ENCODE assay signal across 37 cellular contexts in genomic region chr1:107974090-107974489, GRCh38.
"Had no signal": no experiment of that assay in that cellular context is flagged by ENCODE, and none has a peak within 500 bp of the region (broad histone marks: within the 10 kb centered on the region; RNA-seq: fewer than 3 reads in every experiment).

No MANE protein-coding gene starts in this region.

- H3K4me3 ChIP-seq: adrenal gland, ascending aorta, body of pancreas, breast epithelium, cardiac muscle cell had no signal

- H3K27ac ChIP-seq: adrenal gland, ascending aorta, body of pancreas, brain microvascular endothelial cell, breast epithelium, cardiac muscle cell had no signal

- H3K27me3 ChIP-seq: adrenal gland, ascending aorta, body of pancreas, brain microvascular endothelial cell, breast epithelium, cardiac muscle cell had no signal

- H3K9me3 ChIP-seq: adrenal gland, ascending aorta, body of pancreas, breast epithelium had no signal

- H3K4me3 Mint-ChIP-seq: activated naive CD4-positive, alpha-beta T cell treated with anti-CD3 and anti-CD28 coated beads for 36 hours; activated naive CD4-positive, alpha-beta T cell treated with anti-CD3 and anti-CD28 coated beads, Interleukin-2, amount 10 ng/mL, durations not matched to agents 7 days and 5 days; activated naive CD4-positive, alpha-beta T cell treated with anti-CD3 and anti-CD28 coated beads, Interleukin-2, amount 50 U/mL, for 24 hours; activated naive CD8-positive, alpha-beta T cell; activated naive CD8-positive, alpha-beta T cell treated with anti-CD3 and anti-CD28 coated beads for 36 hours; activated naive CD8-positive, alpha-beta T cell treated with anti-CD3 and anti-CD28 coated beads, Interleukin-2, amount 10 ng/mL, durations not matched to agents 7 days and 5 days; activated naive CD8-positive, alpha-beta T cell treated with anti-CD3 and anti-CD28 coated beads, Interleukin-2, amount 50 U/mL, for 24 hours; activated T-cell treated with anti-CD3 and anti-CD28 coated beads, Interleukin-2, amount 50 U/mL, for 24 hours; activated T-cell treated with anti-CD3 and anti-CD28 coated beads, Interleukin-2, amount 50 U/mL, for 4 hours; activated T-cell treated with anti-CD3 and anti-CD28 coated beads, Interleukin-2, amount 50 U/mL, for 72 hours; activated T-helper 1 cell treated with anti-CD3 and anti-CD28 coated beads, Interleukin-12 subunit alpha, Interleukin-12 subunit beta, Interleukin-2, Interleukin-4 antibody, amounts not matched to agents 30 ng/mL and 10 ng/mL and 1 ng/mL, durations not matched to agents 14 hours and 24 hours and 36 hours; activated T-helper 17 cell treated with anti-CD3 and anti-CD28 coated beads, Interleukin-2, amount 50 U/mL, for 72 hours; brain; central memory CD8-positive, alpha-beta T cell had no signal

- H3K36me3 ChIP-seq: adrenal gland, ascending aorta, brain microvascular endothelial cell, breast epithelium, cardiac muscle cell had no signal

- H3K9me3 Mint-ChIP-seq: activated naive CD4-positive, alpha-beta T cell treated with anti-CD3 and anti-CD28 coated beads for 36 hours; activated naive CD4-positive, alpha-beta T cell treated with anti-CD3 and anti-CD28 coated beads, Interleukin-2, amount 10 ng/mL, durations not matched to agents 7 days and 5 days; activated naive CD4-positive, alpha-beta T cell treated with anti-CD3 and anti-CD28 coated beads, Interleukin-2, amount 50 U/mL, for 24 hours; activated naive CD4-positive, alpha-beta T cell treated with anti-CD3 and anti-CD28 coated beads, Interleukin-2, amount 50 U/mL, for 72 hours; activated naive CD8-positive, alpha-beta T cell treated with anti-CD3 and anti-CD28 coated beads for 36 hours; activated naive CD8-positive, alpha-beta T cell treated with anti-CD3 and anti-CD28 coated beads, Interleukin-2, amount 50 U/mL, for 24 hours; activated T-cell treated with anti-CD3 and anti-CD28 coated beads, Interleukin-2, amount 50 U/mL, for 24 hours; activated T-cell treated with anti-CD3 and anti-CD28 coated beads, Interleukin-2, amount 50 U/mL, for 4 hours; activated T-cell treated with anti-CD3 and anti-CD28 coated beads, Interleukin-2, amount 50 U/mL, for 72 hours; activated T-helper 1 cell treated with anti-CD3 and anti-CD28 coated beads, Interleukin-12 subunit alpha, Interleukin-12 subunit beta, Interleukin-2, Interleukin-4 antibody, amounts not matched to agents 30 ng/mL and 10 ng/mL and 1 ng/mL, durations not matched to agents 14 hours and 24 hours and 36 hours; activated T-helper 17 cell treated with anti-CD3 and anti-CD28 coated beads, Interleukin-2, amount 50 U/mL, for 72 hours; activated T-helper 2 cell treated with anti-CD3 and anti-CD28 coated beads, Interferon-gamma antibody, Interleukin-2, Interleukin-4, amounts not matched to agents 10 μg/mL and 5 μg/mL and 100 μg/mL, durations not matched to agents 14 hours and 24 hours and 36 hours; central memory CD8-positive, alpha-beta T cell had no signal

- H3K4me1 Mint-ChIP-seq: activated naive CD4-positive, alpha-beta T cell treated with anti-CD3 and anti-CD28 coated beads, Interleukin-2, amount 10 ng/mL, durations not matched to agents 7 days and 5 days; activated naive CD4-positive, alpha-beta T cell treated with anti-CD3 and anti-CD28 coated beads, Interleukin-2, amount 50 U/mL, for 24 hours; activated naive CD8-positive, alpha-beta T cell treated with anti-CD3 and anti-CD28 coated beads, Interleukin-2, amount 10 ng/mL, durations not matched to agents 7 days and 5 days; central memory CD8-positive, alpha-beta T cell had no signal

- H3K36me3 Mint-ChIP-seq: activated naive CD4-positive, alpha-beta T cell treated with anti-CD3 and anti-CD28 coated beads, Interleukin-2, amount 10 ng/mL, durations not matched to agents 7 days and 5 days; activated naive CD4-positive, alpha-beta T cell treated with anti-CD3 and anti-CD28 coated beads, Interleukin-2, amount 50 U/mL, for 24 hours; activated naive CD4-positive, alpha-beta T cell treated with anti-CD3 and anti-CD28 coated beads, Interleukin-2, amount 50 U/mL, for 72 hours; activated naive CD8-positive, alpha-beta T cell; activated naive CD8-positive, alpha-beta T cell treated with anti-CD3 and anti-CD28 coated beads for 36 hours; activated naive CD8-positive, alpha-beta T cell treated with anti-CD3 and anti-CD28 coated beads, Interleukin-2, amount 10 ng/mL, durations not matched to agents 7 days and 5 days; brain had no signal

- DNase-seq: activated effector memory CD4-positive, alpha-beta T cell treated with anti-CD3 and anti-CD28 coated beads, Interleukin-2, amount 50 U/mL, for 16 hours; activated effector memory CD4-positive, alpha-beta T cell treated with Interleukin-2 at 50 U/mL for 16 hours; activated gamma-delta T cell; activated gamma-delta T cell treated with Interleukin-2 at 50 U/mL for 16 hours; activated naive CD4-positive, alpha-beta T cell; activated naive CD4-positive, alpha-beta T cell treated with anti-CD3 and anti-CD28 coated beads for 36 hours; activated naive CD4-positive, alpha-beta T cell treated with anti-CD3 and anti-CD28 coated beads, Interleukin-2, amount 10 ng/mL, durations not matched to agents 7 days and 5 days; activated naive CD4-positive, alpha-beta T cell treated with anti-CD3 and anti-CD28 coated beads, Interleukin-2, amount 50 U/mL, for 16 hours; activated naive CD4-positive, alpha-beta T cell treated with Interleukin-2 at 50 U/mL for 16 hours; activated naive CD8-positive, alpha-beta T cell treated with anti-CD3 and anti-CD28 coated beads for 36 hours; activated naive CD8-positive, alpha-beta T cell treated with anti-CD3 and anti-CD28 coated beads, Interleukin-2, amount 10 ng/mL, durations not matched to agents 7 days and 5 days; activated naive CD8-positive, alpha-beta T cell treated with anti-CD3 and anti-CD28 coated beads, Interleukin-2, amount 50 U/mL, for 24 hours; activated T-cell treated with anti-CD3 and anti-CD28 coated beads, Interleukin-2, amount 50 U/mL, for 24 hours; activated T-cell treated with anti-CD3 and anti-CD28 coated beads, Interleukin-2, amount 50 U/mL, for 4 hours; activated T-cell treated with anti-CD3 and anti-CD28 coated beads, Interleukin-2, amount 50 U/mL, for 48 hours; activated T-cell treated with anti-CD3 and anti-CD28 coated beads, Interleukin-2, amount 50 U/mL, for 72 hours; adrenal gland; amniotic stem cell; amygdala; anterior cingulate cortex; aorta; body of pancreas; brain microvascular endothelial cell; caudate nucleus; central memory CD4-positive, alpha-beta T cell; cerebellar nuclear complex had no signal

- ATAC-seq: activated naive CD4-positive, alpha-beta T cell treated with anti-CD3 and anti-CD28 coated beads, Interleukin-2, amount 50 U/mL, for 72 hours; activated naive CD8-positive, alpha-beta T cell treated with anti-CD3 and anti-CD28 coated beads, Interleukin-2, amount 50 U/mL, for 24 hours; activated T-cell treated with anti-CD3 and anti-CD28 coated beads, Interleukin-2, amount 50 U/mL, for 4 hours; activated T-cell treated with anti-CD3 and anti-CD28 coated beads, Interleukin-2, amount 50 U/mL, for 72 hours; activated T-helper 17 cell treated with anti-CD3 and anti-CD28 coated beads, Interleukin-2, amount 50 U/mL, for 72 hours; body of pancreas had no signal

- H3K27ac Mint-ChIP-seq: activated naive CD4-positive, alpha-beta T cell treated with anti-CD3 and anti-CD28 coated beads for 36 hours; activated naive CD4-positive, alpha-beta T cell treated with anti-CD3 and anti-CD28 coated beads, Interleukin-2, amount 10 ng/mL, durations not matched to agents 7 days and 5 days; activated naive CD4-positive, alpha-beta T cell treated with anti-CD3 and anti-CD28 coated beads, Interleukin-2, amount 50 U/mL, for 24 hours; activated naive CD4-positive, alpha-beta T cell treated with anti-CD3 and anti-CD28 coated beads, Interleukin-2, amount 50 U/mL, for 72 hours; activated naive CD8-positive, alpha-beta T cell; activated naive CD8-positive, alpha-beta T cell treated with anti-CD3 and anti-CD28 coated beads for 36 hours; activated naive CD8-positive, alpha-beta T cell treated with anti-CD3 and anti-CD28 coated beads, Interleukin-2, amount 10 ng/mL, durations not matched to agents 7 days and 5 days; activated naive CD8-positive, alpha-beta T cell treated with anti-CD3 and anti-CD28 coated beads, Interleukin-2, amount 50 U/mL, for 24 hours; activated T-cell treated with anti-CD3 and anti-CD28 coated beads, Interleukin-2, amount 50 U/mL, for 24 hours; activated T-cell treated with anti-CD3 and anti-CD28 coated beads, Interleukin-2, amount 50 U/mL, for 72 hours; activated T-helper 1 cell treated with anti-CD3 and anti-CD28 coated beads, Interleukin-12 subunit alpha, Interleukin-12 subunit beta, Interleukin-2, Interleukin-4 antibody, amounts not matched to agents 30 ng/mL and 10 ng/mL and 1 ng/mL, durations not matched to agents 14 hours and 24 hours and 36 hours; activated T-helper 17 cell treated with anti-CD3 and anti-CD28 coated beads, Interleukin-2, amount 50 U/mL, for 72 hours; activated T-helper 2 cell treated with anti-CD3 and anti-CD28 coated beads, Interferon-gamma antibody, Interleukin-2, Interleukin-4, amounts not matched to agents 10 μg/mL and 5 μg/mL and 100 μg/mL, durations not matched to agents 14 hours and 24 hours and 36 hours; brain had no signal

- H3K4me1 ChIP-seq: adrenal gland, ascending aorta, body of pancreas, breast epithelium had no signal
